ENCODE assay signal across 2 cellular contexts in genomic region chr11:77207618-77208313, GRCh38.
TF ChIP-seq lines count a peak whose summit lies in the region.

No MANE protein-coding gene starts in this region.

TF ChIP-seq in SK-N-SH, 30 proteins besides CTCF, POLR2A, EP300 and RAD21 (continued from another document):
- TF ChIP-seq IRF3 (IDR thresholded peaks at IDR 0.05; ENCODE audit: low read depth, low read length) (no peak), NRF1 (IDR thresholded peaks at IDR 0.05; ENCODE audit: low read depth, low read length) (no peak), PBX3 (IDR thresholded peaks at IDR 0.05) (no peak), USF1 (IDR thresholded peaks at IDR 0.05; ENCODE audit: borderline replicate concordance, low read depth) (no peak), MEF2A (IDR thresholded peaks at IDR 0.05; ENCODE audit: borderline replicate concordance, low read depth) (no peak), ZBTB33 (IDR thresholded peaks at IDR 0.05; ENCODE audit: borderline replicate concordance, low read depth) (no peak)

TF ChIP-seq in SK-N-SH treated with all-trans-retinoic acid at 6 μM for 48 hours, 23 proteins besides CTCF, POLR2A, EP300 and RAD21 (continued from another document):
- no peak for TF ChIP-seq TSHZ2 (CRISPR knock-in tag; IDR thresholded peaks at IDR 0.05)
- no peak for TF ChIP-seq POU6F1 (CRISPR knock-in tag; IDR thresholded peaks at IDR 0.05; ENCODE audit: borderline replicate concordance, low read depth)
- TF ChIP-seq ZNF565 (CRISPR knock-in tag; conservative IDR thresholded peaks at IDR 0.05; ENCODE audit: low read depth) = no peak
- no peak for TF ChIP-seq ZNF70 (CRISPR knock-in tag; IDR thresholded peaks at IDR 0.05)
- TF ChIP-seq ZC3H10 (CRISPR knock-in tag; IDR thresholded peaks at IDR 0.05) = no peak
- no peak for TF ChIP-seq ISL1 (CRISPR knock-in tag; IDR thresholded peaks at IDR 0.05)
- no peak for TF ChIP-seq PPARA (CRISPR knock-in tag; IDR thresholded peaks at IDR 0.05; ENCODE audit: borderline replicate concordance)
TF ChIP-seq in SK-N-SH treated with all-trans-retinoic acid at 6 μM for 48 hours: peak in this region for 0.
